Comparison of ENCODE assay signal across 1 cellular context in genomic region chr12:49636979-49637378, GRCh38.
TF ChIP-seq lines count a peak whose summit lies in the region.

No MANE protein-coding gene starts in this region.

TF ChIP-seq in HepG2, 621 proteins besides CTCF, POLR2A, EP300 and RAD21:
- TF ChIP-seq FOXA3 (CRISPR knock-in tag; IDR thresholded peaks at IDR 0.05), result peak; percentile 29; the same call in 1 of the 2 replicates
- TF ChIP-seq ZNF235 (CRISPR knock-in tag; IDR thresholded peaks at IDR 0.05; ENCODE audit: borderline replicate concordance), result no peak
- TF ChIP-seq KDM3A (CRISPR knock-in tag; IDR thresholded peaks at IDR 0.05; ENCODE audit: low read depth), result no peak
- TF ChIP-seq ZBTB21 (CRISPR knock-in tag; IDR thresholded peaks at IDR 0.05), result no peak
- no peak for TF ChIP-seq ZKSCAN5 (CRISPR knock-in tag; IDR thresholded peaks at IDR 0.05)
- TF ChIP-seq NFE2 (CRISPR knock-in tag; IDR thresholded peaks at IDR 0.05), result 0 out of 2 replicates have a peak, but pooled peaks have one; percentile 44
- TF ChIP-seq ZFY (CRISPR knock-in tag; IDR thresholded peaks at IDR 0.05), result 0 out of 2 replicates have a peak, but pooled peaks have one; percentile 21
- TF ChIP-seq HDAC1 (CRISPR knock-in tag; IDR thresholded peaks at IDR 0.05), result no peak
- peak; percentile 75 for TF ChIP-seq SMC3 (IDR thresholded peaks at IDR 0.05; ENCODE audit: low read length)
- no peak for TF ChIP-seq MIER3 (CRISPR knock-in tag; IDR thresholded peaks at IDR 0.05; ENCODE audit: borderline replicate concordance)
- peak; percentile 31; the same call in 1 of the 2 replicates for TF ChIP-seq SAP130 (CRISPR knock-in tag; IDR thresholded peaks at IDR 0.05; ENCODE audit: low read depth)
- peak; percentile 48 for TF ChIP-seq NFE2L2 (IDR thresholded peaks at IDR 0.05; ENCODE audit: low read length)
- TF ChIP-seq STAG1 (CRISPR knock-in tag; IDR thresholded peaks at IDR 0.05), result peak; percentile 69
- TF ChIP-seq CENPT (CRISPR knock-in tag; IDR thresholded peaks at IDR 0.05; ENCODE audit: low read depth), result no peak
- TF ChIP-seq ARID5B (CRISPR knock-in tag; IDR thresholded peaks at IDR 0.05), result 0 out of 2 replicates have a peak, but pooled peaks have one; percentile 8
- TF ChIP-seq IRF2 (CRISPR knock-in tag; IDR thresholded peaks at IDR 0.05), result 0 out of 2 replicates have a peak, but pooled peaks have one; percentile 24
- no peak for TF ChIP-seq FOXA1 (IDR thresholded peaks at IDR 0.05)
- peak; percentile 19; the same call in 1 of the 2 replicates for TF ChIP-seq FOXA1 (CRISPR knock-in tag; IDR thresholded peaks at IDR 0.05)
